In the genomic region with DNA sequence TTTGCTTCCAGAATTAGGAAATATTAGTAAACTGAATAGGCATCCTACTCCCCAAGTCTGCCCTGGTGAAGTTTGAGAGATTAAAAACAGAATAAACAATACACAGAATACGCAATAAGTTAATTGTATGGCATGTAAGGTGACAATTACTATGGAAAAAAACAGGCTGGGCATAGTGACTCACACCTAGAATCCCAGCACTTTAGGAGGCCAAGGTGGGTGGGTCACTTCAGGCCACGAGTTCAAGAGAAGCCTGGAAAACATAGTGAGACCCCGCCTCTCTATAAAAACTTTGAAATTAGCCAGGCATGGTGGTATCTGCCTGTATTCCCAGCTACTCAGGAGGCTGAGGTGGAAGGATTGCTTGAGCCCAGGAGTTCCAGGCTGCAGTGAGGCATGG, we compare ENCODE assay signal across 19 cellular contexts.
"Had no signal": no experiment of that assay in that cellular context is flagged by ENCODE, and none has a peak within 500 bp of the region (broad histone marks: within the 10 kb centered on the region; RNA-seq: fewer than 3 reads in every experiment).

No MANE protein-coding gene starts in this region.

- H3K27me3 ChIP-seq: body of pancreas, heart right ventricle, ovary, sigmoid colon, tibial artery, vagina had no signal

- H3K9me3 ChIP-seq: body of pancreas, ovary, sigmoid colon, tibial artery, vagina had no signal

- H3K27ac ChIP-seq: body of pancreas, heart right ventricle, ovary, sigmoid colon, tibial artery, vagina, WERI-Rb-1 had no signal

- H3K4me3 ChIP-seq: body of pancreas, heart right ventricle, ovary, sigmoid colon, tibial artery, vagina had no signal

- FAIRE-seq: colon, endometrium had no signal

- DNase-seq: activated CD4-positive, alpha-beta memory T cell treated with anti-CD3 and anti-CD28 coated beads for 36 hours; activated naive CD4-positive, alpha-beta T cell treated with Interleukin-2 at 50 U/mL for 16 hours; activated naive CD8-positive, alpha-beta T cell treated with anti-CD3 and anti-CD28 coated beads, Interleukin-2, amount 10 ng/mL, durations not matched to agents 7 days and 5 days; activated T-cell treated with anti-CD3 and anti-CD28 coated beads, Interleukin-2, amount 50 U/mL, for 1 hour; amygdala; body of pancreas; caudate nucleus; heart right ventricle; immature natural killer cell; natural killer cell; ovary; sigmoid colon; stimulated activated naive CD4-positive, alpha-beta T cell; substantia nigra; tibial artery; WERI-Rb-1 had no signal

- H3K36me3 ChIP-seq: ovary, tibial artery, vagina, WERI-Rb-1 had no signal

- ATAC-seq: body of pancreas, heart right ventricle, natural killer cell had no signal

- H3K4me1 ChIP-seq: sigmoid colon, tibial artery had no signal
